ENCODE assay signal across 28 cellular contexts in the genomic region with DNA sequence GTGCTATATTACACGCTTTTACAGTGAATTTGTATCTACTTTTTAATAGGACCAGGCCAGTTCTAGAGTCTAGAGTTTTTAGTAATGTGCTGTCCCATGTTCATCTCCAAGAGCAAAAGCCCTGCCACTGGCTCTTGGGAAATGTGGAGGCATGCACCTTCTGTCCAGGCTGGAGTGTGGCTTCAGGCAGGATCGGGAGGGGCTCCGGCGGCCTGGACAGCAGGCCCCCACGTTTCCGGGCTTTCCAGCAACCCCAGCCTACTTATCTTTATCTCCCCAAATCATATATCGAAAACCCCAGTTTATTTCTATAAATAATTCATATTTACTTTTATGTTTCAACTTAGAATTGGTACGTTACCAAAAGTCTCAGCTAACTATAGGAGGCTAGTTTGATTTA.
"Had no signal": no experiment of that assay in that cellular context is flagged by ENCODE, and none has a peak within 500 bp of the region (broad histone marks: within the 10 kb centered on the region; RNA-seq: fewer than 3 reads in every experiment).

No MANE protein-coding gene starts in this region.

- H3K27ac Mint-ChIP-seq: stimulated activated effector memory CD8-positive, alpha-beta T cell treated with anti-CD3 and anti-CD28 coated beads, Interleukin-12 subunit alpha, Interleukin-12 subunit beta, amount 100 ng/mL, for 72 hours; stimulated activated memory B cell treated with anti-CD40 and anti-IgM and Interleukin-4, amounts not matched to agents 10 μg/mL and 1 μg/mL and 100 μg/mL, for 72 hours; stimulated activated naive B cell treated with anti-CD40 and anti-IgM and Interleukin-4, amounts not matched to agents 10 μg/mL and 1 μg/mL and 100 μg/mL, for 72 hours; stimulated activated naive CD8-positive, alpha-beta T cell treated with anti-CD3 and anti-CD28 coated beads, Interleukin-15, amount 100 ng/mL, for 72 hours; stimulated activated naive CD8-positive, alpha-beta T cell treated with anti-CD3 and anti-CD28 coated beads, Interleukin-15, Interleukin-2, amounts not matched to agents 100 ng/mL and 50 ng/mL, for 24 hours; type B pancreatic cell had no signal

- H3K9me3 Mint-ChIP-seq: stimulated activated effector memory CD8-positive, alpha-beta T cell treated with anti-CD3 and anti-CD28 coated beads, Interleukin-12 subunit alpha, Interleukin-12 subunit beta, amount 100 ng/mL, for 72 hours; stimulated activated naive B cell treated with anti-CD40 and anti-IgM and Interleukin-4, amounts not matched to agents 10 μg/mL and 1 μg/mL and 100 μg/mL, for 72 hours; type B pancreatic cell had no signal

- H3K27me3 ChIP-seq: stomach, suprapubic skin, testis, thyroid gland, tibial artery, tibial nerve, transverse colon, upper lobe of left lung, upper lobe of right lung, uterus, vagina had no signal

- H3K4me3 ChIP-seq: stomach, suprapubic skin, testis, thoracic aorta, thyroid gland, tibial artery, tibial nerve, transverse colon, upper lobe of left lung, upper lobe of right lung, uterus, vagina had no signal

- H3K36me3 ChIP-seq: stomach, suprapubic skin, thoracic aorta, thyroid gland, tibial artery, tibial nerve, transverse colon, upper lobe of left lung, upper lobe of right lung, uterus, vagina had no signal

- H3K4me1 ChIP-seq: stomach, suprapubic skin, testis, thyroid gland, tibial artery, tibial nerve, transverse colon, upper lobe of left lung, upper lobe of right lung, uterus, vagina had no signal

- H3K4me3 Mint-ChIP-seq: stimulated activated effector memory CD8-positive, alpha-beta T cell treated with anti-CD3 and anti-CD28 coated beads, Interleukin-12 subunit alpha, Interleukin-12 subunit beta, amount 100 ng/mL, for 72 hours; stimulated activated memory B cell treated with anti-CD40 and anti-IgM and Interleukin-4, amounts not matched to agents 10 μg/mL and 1 μg/mL and 100 μg/mL, for 72 hours; stimulated activated naive B cell treated with anti-CD40 and anti-IgM and Interleukin-4, amounts not matched to agents 10 μg/mL and 1 μg/mL and 100 μg/mL, for 72 hours; stimulated activated naive CD8-positive, alpha-beta T cell treated with anti-CD3 and anti-CD28 coated beads, Interleukin-15, amount 100 ng/mL, for 72 hours; stimulated activated naive CD8-positive, alpha-beta T cell treated with anti-CD3 and anti-CD28 coated beads, Interleukin-15, Interleukin-2, amounts not matched to agents 100 ng/mL and 50 ng/mL, for 24 hours; type B pancreatic cell had no signal

- H3K4me1 Mint-ChIP-seq: stimulated activated effector memory CD8-positive, alpha-beta T cell treated with anti-CD3 and anti-CD28 coated beads, Interleukin-12 subunit alpha, Interleukin-12 subunit beta, amount 100 ng/mL, for 72 hours; stimulated activated memory B cell treated with anti-CD40 and anti-IgM and Interleukin-4, amounts not matched to agents 10 μg/mL and 1 μg/mL and 100 μg/mL, for 72 hours; stimulated activated naive B cell treated with anti-CD40 and anti-IgM and Interleukin-4, amounts not matched to agents 10 μg/mL and 1 μg/mL and 100 μg/mL, for 72 hours; stimulated activated naive CD8-positive, alpha-beta T cell treated with anti-CD3 and anti-CD28 coated beads, Interleukin-15, amount 100 ng/mL, for 72 hours had no signal

- H3K27me3 Mint-ChIP-seq: stimulated activated naive CD8-positive, alpha-beta T cell treated with anti-CD3 and anti-CD28 coated beads, Interleukin-15, amount 100 ng/mL, for 72 hours; stimulated activated naive CD8-positive, alpha-beta T cell treated with anti-CD3 and anti-CD28 coated beads, Interleukin-15, Interleukin-2, amounts not matched to agents 100 ng/mL and 50 ng/mL, for 24 hours had no signal

- DNase-seq: stimulated activated CD4-positive, alpha-beta T cell treated with anti-CD3 and anti-CD28 coated beads, Interleukin-2, amount 100 ng/mL, for 48 hours; stimulated activated CD4-positive, alpha-beta T cell treated with anti-CD3 and anti-CD28 coated beads, Interleukin-4, amount 100 ng/mL, for 1 hour; stimulated activated CD4-positive, alpha-beta T cell treated with anti-CD3 and anti-CD28 coated beads, Interleukin-4, amount 100 ng/mL, for 24 hours; stimulated activated CD4-positive, alpha-beta T cell treated with anti-CD3 and anti-CD28 coated beads, Interleukin-4, amount 100 ng/mL, for 4 hours; stimulated activated CD8-positive, alpha-beta memory T cell treated with anti-CD3 and anti-CD28 coated beads, Interleukin-4, amount 100 ng/mL, for 48 hours; stimulated activated naive B cell treated with anti-CD40 and anti-IgM and Interleukin-4, amounts not matched to agents 10 μg/mL and 1 μg/mL and 100 μg/mL, for 72 hours; stimulated activated naive CD4-positive, alpha-beta T cell; stimulated activated naive CD4-positive, alpha-beta T cell treated with Interleukin-2 at 50 U/mL for 16 hours; stimulated activated naive CD8-positive, alpha-beta T cell treated with anti-CD3 and anti-CD28 coated beads, Interleukin-15, amount 100 ng/mL, for 72 hours; stimulated activated naive CD8-positive, alpha-beta T cell treated with anti-CD3 and anti-CD28 coated beads, Interleukin-15, Interleukin-2, amounts not matched to agents 100 U/mL and 50 U/mL, for 24 hours; stomach; substantia nigra; testis; thyroid gland; tibial artery; transverse colon; trophoblast cell; upper lobe of left lung; upper lobe of right lung; uterus had no signal

- ATAC-seq: stimulated activated effector memory CD8-positive, alpha-beta T cell treated with anti-CD3 and anti-CD28 coated beads, Interleukin-12 subunit alpha, Interleukin-12 subunit beta, amount 100 ng/mL, for 72 hours; stimulated activated memory B cell treated with anti-CD40 and anti-IgM and Interleukin-4, amounts not matched to agents 10 μg/mL and 1 μg/mL and 100 μg/mL, for 72 hours; stimulated activated naive B cell treated with anti-CD40 and anti-IgM and Interleukin-4, amounts not matched to agents 10 μg/mL and 1 μg/mL and 100 μg/mL, for 72 hours; stimulated activated naive CD8-positive, alpha-beta T cell treated with anti-CD3 and anti-CD28 coated beads, Interleukin-15, amount 100 ng/mL, for 72 hours; stimulated activated naive CD8-positive, alpha-beta T cell treated with anti-CD3 and anti-CD28 coated beads, Interleukin-15, Interleukin-2, amounts not matched to agents 100 U/mL and 50 U/mL, for 24 hours; upper lobe of right lung had no signal

- H3K9me3 ChIP-seq: stomach, suprapubic skin, testis, thoracic aorta, thyroid gland, tibial artery, tibial nerve, transverse colon, upper lobe of left lung, upper lobe of right lung, uterus, vagina had no signal

- H3K36me3 Mint-ChIP-seq: stimulated activated effector memory CD8-positive, alpha-beta T cell treated with anti-CD3 and anti-CD28 coated beads, Interleukin-12 subunit alpha, Interleukin-12 subunit beta, amount 100 ng/mL, for 72 hours; stimulated activated memory B cell treated with anti-CD40 and anti-IgM and Interleukin-4, amounts not matched to agents 10 μg/mL and 1 μg/mL and 100 μg/mL, for 72 hours; stimulated activated naive B cell treated with anti-CD40 and anti-IgM and Interleukin-4, amounts not matched to agents 10 μg/mL and 1 μg/mL and 100 μg/mL, for 72 hours; type B pancreatic cell had no signal

- H3K27ac ChIP-seq: stomach, suprapubic skin, testis, thoracic aorta, thyroid gland, tibial artery, tibial nerve, transverse colon, upper lobe of left lung, upper lobe of right lung, uterus, vagina had no signal
